Comparison of ENCODE assay signal across 8 cellular contexts in the genomic region with DNA sequence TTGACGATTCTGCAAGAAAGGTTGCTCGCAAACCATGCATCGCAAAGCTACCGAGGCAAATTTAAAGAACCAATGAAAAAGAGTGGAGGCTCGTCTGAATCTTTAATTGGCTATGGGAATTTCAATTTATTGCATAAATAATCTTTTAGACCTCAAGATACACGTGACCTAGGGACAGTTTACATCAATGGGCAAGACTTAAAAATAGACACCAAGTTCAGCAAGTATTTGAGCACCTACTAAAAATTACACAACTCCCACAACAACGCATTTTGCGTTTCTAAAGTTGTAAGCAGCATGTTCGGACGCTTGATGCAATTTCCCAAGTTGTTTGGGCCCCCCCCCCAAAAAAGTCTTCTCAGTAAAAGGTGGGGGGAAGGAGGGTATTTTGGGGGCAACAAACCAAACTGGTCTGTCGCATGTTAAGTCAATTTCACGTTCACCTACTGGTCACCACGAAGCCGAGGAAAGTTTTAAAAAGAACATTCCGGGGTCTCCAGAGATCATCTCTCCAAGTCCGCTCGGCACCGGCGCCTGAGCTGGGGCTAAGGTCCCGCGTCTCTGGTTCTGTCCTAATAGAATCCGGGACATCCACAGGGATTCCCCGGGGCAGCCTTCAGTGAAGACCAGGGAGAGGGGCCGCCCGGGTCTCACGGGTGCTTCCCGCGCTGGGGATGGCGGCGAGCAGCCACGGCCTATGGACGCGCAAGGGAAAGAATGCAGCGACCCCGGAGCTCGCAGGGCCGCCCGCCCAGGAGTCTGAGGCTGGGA. TPM values are rescaled to one million over a fixed set of nuclear protein-coding genes. Genes with fewer than 3 reads are reported as not detected.
DNase-seq lines count a peak whose midpoint lies in the region; ATAC-seq, FAIRE-seq and TF ChIP-seq lines count a peak whose summit lies in the region.

No MANE protein-coding gene starts in this region.

- peak; percentile 38 for FAIRE-seq in GM12892 (lab: Jason Lieb, UNC)

- no peaks in the 10 kb centered on the region for H3K27me3 ChIP-seq in Peyer's patch
- H3K27me3 ChIP-seq in lower lobe of right lung (ENCODE audit: low read depth), result no peaks in the 10 kb centered on the region
- no peaks in the 10 kb centered on the region for H3K27me3 ChIP-seq in tibial artery

- peak overlapping the region; percentile 94 to 97 (median 95) for H3K27ac ChIP-seq in Peyer's patch
- H3K27ac ChIP-seq in lower lobe of right lung, result peak overlapping the region; percentile 97
- peak overlapping the region; percentile 88 to 93 for H3K27ac ChIP-seq in tibial artery

- H3K4me1 ChIP-seq in Peyer's patch (peaks cover 0 to 52% (median 28%) of the 10 kb centered on the region in 4 donors), lower lobe of right lung (peaks cover 73% of the 10 kb centered on the region), tibial artery (peaks cover 0 to 78% (median 37%) of the 10 kb centered on the region in 4 donors)

- intact Hi-C loops in lower lobe of right lung (cut with DNase I), result no loop called here
- intact Hi-C loops in tibial artery (cut with DNase I; ENCODE audit: low total_unique reads), result no loop called here

- H3K9me3 ChIP-seq in Peyer's patch, result no peaks in the 10 kb centered on the region
- no peaks in the 10 kb centered on the region for H3K9me3 ChIP-seq in lower lobe of right lung
- no peaks in the 10 kb centered on the region for H3K9me3 ChIP-seq in tibial artery

- peak; percentile 13 for DNase-seq in GM12892 (ENCODE audit: insufficient read length)
- DNase-seq in Peyer's patch, result peak in 1 of 3 donors; percentile 37
- DNase-seq in chondrocyte (ENCODE audit: low spot score), result no peak
- DNase-seq in lower lobe of right lung, result no peak
- peak in 1 of 2 donors; percentile 35 for DNase-seq in tibial artery
- no peak for DNase-seq in UCSD-AML1 (lab: John Stamatoyannopoulos, UW; ENCODE audit: unreplicated experiment)

- no peaks in the 10 kb centered on the region for H3K9me3 Mint-ChIP-seq in chondrocyte (ENCODE audit: low read depth)

- peaks cover 71% of the 10 kb centered on the region for H3K4me1 Mint-ChIP-seq in chondrocyte (ENCODE audit: low read depth)

- ATAC-seq in HG02759 (IDR thresholded peaks at IDR 0.05; ENCODE audit: unreplicated experiment) (peak; percentile 5), lower lobe of right lung (peak in 1 of 2 donors; percentile 20), GM21515 (IDR thresholded peaks at IDR 0.05; ENCODE audit: unreplicated experiment) (no peak)

- TF ChIP-seq CTCF in Peyer's patch (IDR thresholded peaks at IDR 0.05) (no peak), chondrocyte (IDR thresholded peaks at IDR 0.05) (no peak), lower lobe of right lung (IDR thresholded peaks at IDR 0.05) (no peak), tibial artery (IDR thresholded peaks at IDR 0.05) (no peak)

- TF ChIP-seq POLR2A in GM12892 (IDR thresholded peaks at IDR 0.05; ENCODE audit: low read depth, low read length) (no peak), Peyer's patch (IDR thresholded peaks at IDR 0.05) (no peak)

- H3K4me3 ChIP-seq in Peyer's patch (peak overlapping the region; percentile 73 to 89 (median 81)), lower lobe of right lung (peak overlapping the region; percentile 89), tibial artery (peak overlapping the region; percentile 67 to 89)

- H3K36me3 ChIP-seq in Peyer's patch (no peaks in the 10 kb centered on the region), lower lobe of right lung (no peaks in the 10 kb centered on the region), tibial artery (peaks cover 0 to 3% (median 0%) of the 10 kb centered on the region in 3 donors)

- H3K27ac Mint-ChIP-seq in chondrocyte (ENCODE audit: unreplicated experiment), result peak overlapping the region; percentile 90

- H3K27me3 Mint-ChIP-seq in chondrocyte (ENCODE audit: low read depth), result no peaks in the 10 kb centered on the region

- H3K36me3 Mint-ChIP-seq in chondrocyte (ENCODE audit: low read depth), result peaks cover 3% of the 10 kb centered on the region

- peak overlapping the region; percentile 73 for H3K4me3 Mint-ChIP-seq in chondrocyte (ENCODE audit: unreplicated experiment)

RNA-seq across cellular contexts. Expression of a gene that starts 0.8 kb away (rescaled TPM):
- polyA plus RNA-seq in GM12892 (2012; ENCODE audit: missing spikeins), result 231 TPM
- total RNA-seq in Peyer's patch (100 to 1,000 TPM; 131 to 257 (median 132) TPM), chondrocyte (74.1 to 133 TPM (median 82.5 TPM) in 3 replicates), lower lobe of right lung (102 TPM)

RNA-seq across cellular contexts. Expression of a gene that starts 1.0 kb away (rescaled TPM):
- polyA plus RNA-seq in GM12892 (2012; ENCODE audit: missing spikeins), result 28.2 TPM
- 10 to 100 TPM; 16.1 to 38.0 (median 19.0) TPM for total RNA-seq in Peyer's patch
- total RNA-seq in chondrocyte, result 13.6 to 21.3 TPM (median 15.1 TPM) in 3 replicates
- 11.3 TPM for total RNA-seq in lower lobe of right lung
